5 cellular contexts compared by ENCODE assay signal in the genomic region with DNA sequence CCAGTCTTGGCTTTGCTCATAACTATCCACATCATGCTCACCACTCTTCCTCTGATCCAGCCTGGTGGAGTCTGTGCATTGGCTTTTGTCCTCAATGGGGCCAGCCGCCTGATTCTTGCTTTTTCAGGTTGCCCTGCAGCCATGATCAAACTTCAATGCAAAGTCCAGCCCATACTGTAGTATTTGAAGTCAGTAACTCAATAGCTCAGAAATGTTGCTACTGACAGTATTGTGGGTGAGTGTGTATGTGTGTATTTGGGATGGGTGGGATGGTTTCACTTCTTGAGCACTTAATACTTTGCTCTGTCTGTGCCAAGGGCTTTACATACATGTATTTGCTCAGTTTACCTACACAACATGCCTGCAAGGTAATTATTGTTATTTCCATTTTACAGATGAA. TPM values are rescaled to one million over a fixed set of nuclear protein-coding genes. Genes with fewer than 3 reads are reported as not detected.
DNase-seq lines count a peak whose midpoint lies in the region; ATAC-seq, FAIRE-seq and TF ChIP-seq lines count a peak whose summit lies in the region.
"Not testable (repeated sequence)": the region's sequence is repeated elsewhere in the genome, so short reads cannot be mapped to it uniquely, and the experiment has no call there.

No MANE protein-coding gene starts in this region.

- not testable (repeated sequence) for H3K4me3 ChIP-seq in bronchial epithelial cell (ENCODE audit: low read depth, low read length); left ventricle myocardium inferior; HepG2 (replicated peaks in 1 of 3; ENCODE audit: insufficient read depth in 1 of 3, low read depth in 2 of 3, low read length in 3 of 3)

- H3K36me3 Mint-ChIP-seq in stimulated activated effector memory CD8-positive, alpha-beta T cell treated with anti-CD3 and anti-CD28 coated beads, Interleukin-12 subunit alpha, Interleukin-12 subunit beta, amount 100 ng/mL, for 72 hours, result not testable (repeated sequence)

- H4K20me1 ChIP-seq in HepG2 (ENCODE audit: insufficient read depth, low read length), result not testable (repeated sequence)

- 83% methylated on average over 1 of the region's 1 CpG for WGBS in HepG2 (ENCODE audit: low lambda C conversion rate)

- H3K36me3 ChIP-seq in bronchial epithelial cell (ENCODE audit: control insufficient read depth, insufficient read depth, low read length); left ventricle myocardium inferior; HepG2 (replicated peaks in 1 of 2; ENCODE audit: control insufficient read depth in 1 of 2, insufficient read depth in 2 of 2, low read length in 2 of 2): not testable (repeated sequence)

- peak overlapping the region; percentile 77 for H3K27ac Mint-ChIP-seq in stimulated activated effector memory CD8-positive, alpha-beta T cell treated with anti-CD3 and anti-CD28 coated beads, Interleukin-12 subunit alpha, Interleukin-12 subunit beta, amount 100 ng/mL, for 72 hours

- H2AFZ ChIP-seq in HepG2 (ENCODE audit: low read length), result not testable (repeated sequence)

- POLR2A ChIA-PET in HepG2 (lab: Yijun Ruan, JAX), result interaction anchor here (1.0 kb wide), 1 partner anchor 12 kb away, joined by 3 read pairs; the partner anchor contains the start of gene TAF11

- ATAC-seq in HepG2, result peak; percentile 86
- ATAC-seq in stimulated activated effector memory CD8-positive, alpha-beta T cell treated with anti-CD3 and anti-CD28 coated beads, Interleukin-12 subunit alpha, Interleukin-12 subunit beta, amount 100 ng/mL, for 72 hours, result not testable (repeated sequence)

- not testable (repeated sequence) for BruUV-seq in HepG2 (replicated peaks; lab: Mats Ljungman, UMichigan)

- CTCF ChIA-PET in HepG2 (lab: Yijun Ruan, JAX; ENCODE audit: low intra/inter-chr PET ratio, low total read pairs), result not testable (repeated sequence)

- not testable (repeated sequence) for TF ChIP-seq CTCF in bronchial epithelial cell (IDR thresholded peaks at IDR 0.05; ENCODE audit: insufficient read depth, low read length, severe bottlenecking); left ventricle myocardium inferior (IDR thresholded peaks at IDR 0.05; ENCODE audit: borderline replicate concordance); HepG2 (CRISPR knock-in tag; IDR thresholded peaks at IDR 0.05)

- not testable (repeated sequence) for H3K4me3 Mint-ChIP-seq in stimulated activated effector memory CD8-positive, alpha-beta T cell treated with anti-CD3 and anti-CD28 coated beads, Interleukin-12 subunit alpha, Interleukin-12 subunit beta, amount 100 ng/mL, for 72 hours

- FAIRE-seq in H54 (lab: Jason Lieb, UNC), result peak; percentile 78
- peak; percentile 89 for FAIRE-seq in bronchial epithelial cell (lab: Jason Lieb, UNC)
- peak; percentile 71 for FAIRE-seq in HepG2 (lab: Jason Lieb, UNC)

- H3K27me3 ChIP-seq in bronchial epithelial cell (ENCODE audit: control insufficient read depth, insufficient read depth, low read length); left ventricle myocardium inferior (ENCODE audit: low read depth); HepG2 (ENCODE audit: control insufficient read depth in 1 of 2, insufficient read depth in 2 of 2, low read length in 2 of 2): not testable (repeated sequence)

- H3K9me3 Mint-ChIP-seq in stimulated activated effector memory CD8-positive, alpha-beta T cell treated with anti-CD3 and anti-CD28 coated beads, Interleukin-12 subunit alpha, Interleukin-12 subunit beta, amount 100 ng/mL, for 72 hours, result not testable (repeated sequence)

- H3K27ac ChIP-seq in left ventricle myocardium inferior (replicated peaks) (peak overlapping the region; percentile 2), HepG2 (ENCODE audit: extremely low read length, insufficient read depth, low read length) (peak overlapping the region; percentile 23)

- not testable (repeated sequence) for TF ChIP-seq RAD21 in HepG2 (CRISPR knock-in tag; IDR thresholded peaks at IDR 0.05)

- not testable (repeated sequence) for H3K4me1 Mint-ChIP-seq in stimulated activated effector memory CD8-positive, alpha-beta T cell treated with anti-CD3 and anti-CD28 coated beads, Interleukin-12 subunit alpha, Interleukin-12 subunit beta, amount 100 ng/mL, for 72 hours

- H3K4me1 ChIP-seq in left ventricle myocardium inferior (peaks cover 46% of the 10 kb centered on the region), HepG2 (ENCODE audit: insufficient read depth, low read length) (peaks cover 35% of the 10 kb centered on the region)

- intact Hi-C loops in left ventricle myocardium inferior (cut with micrococcal nuclease); HepG2 (cut with micrococcal nuclease; ENCODE audit: unreplicated experiment): not testable (repeated sequence)

- not testable (repeated sequence) for H3K4me2 ChIP-seq in HepG2 (ENCODE audit: low read depth, low read length)

- not testable (repeated sequence) for TF ChIP-seq EP300 in HepG2 (IDR thresholded peaks at IDR 0.05; ENCODE audit: low read depth in 2 of 2, low read length in 2 of 2); HepG2 (CRISPR knock-in tag; IDR thresholded peaks at IDR 0.05; ENCODE audit: borderline replicate concordance)

- in situ Hi-C loops in HepG2 (cut with HindIII; ENCODE audit: extremely low pct_ligation_motif_present, low pct_unique_long_range_greater_than_20kb), result not testable (repeated sequence)

- H3K79me2 ChIP-seq in HepG2 (ENCODE audit: insufficient read depth, low read length), result peaks cover 25% of the 10 kb centered on the region

- not testable (repeated sequence) for DNase-seq in H54 (ENCODE audit: insufficient read length, low spot score); bronchial epithelial cell (ENCODE audit: low read depth); left ventricle myocardium inferior; HepG2 (ENCODE audit: low spot score); stimulated activated effector memory CD8-positive, alpha-beta T cell treated with anti-CD3 and anti-CD28 coated beads, Interleukin-12 subunit alpha, Interleukin-12 subunit beta, amount 100 ng/mL, for 72 hours (ENCODE audit: low spot score in 2 of 2)

- H3K9me3 ChIP-seq in left ventricle myocardium inferior (replicated peaks); HepG2 (ENCODE audit: low read length): not testable (repeated sequence)

- TF ChIP-seq POLR2A in H54 (IDR thresholded peaks at IDR 0.05; ENCODE audit: low read depth, low read length); HepG2 (IDR thresholded peaks at IDR 0.05; ENCODE audit: insufficient read depth in 1 of 2, low read depth in 2 of 2, low read length in 2 of 2): not testable (repeated sequence)

- H3K9ac ChIP-seq in HepG2 (ENCODE audit: insufficient read depth, low read depth, low read length), result not testable (repeated sequence)

RNA-seq across cellular contexts. Expression of gene ANKS1A, which starts 10.7 kb away (rescaled TPM):
- total RNA-seq in bronchial epithelial cell (8.8 and 9.5 TPM in 2 replicates), left ventricle myocardium inferior (33.5 TPM), HepG2 (2016; rRNA removed; fragmentation: Illumina TruSeq; extraction: Trizol) (14.5 and 15.1 TPM in 2 replicates)
- total RNA-seq in HepG2 (2016; cell fraction: cytosol; rRNA removed; fragmentation: Illumina TruSeq; extraction: Trizol; ENCODE audit: low read depth), result 1.8 and 2.1 TPM in 2 replicates
- 11.8 and 14.7 TPM in 2 replicates for total RNA-seq in HepG2 (2016; cell fraction: insoluble cytoplasmic fraction; rRNA removed; fragmentation: Illumina TruSeq; extraction: Trizol)
- 5.1 and 5.2 TPM in 2 replicates for total RNA-seq in HepG2 (2016; cell fraction: membrane; rRNA removed; fragmentation: Illumina TruSeq; extraction: Trizol)
- total RNA-seq in HepG2 (2016; cell fraction: nucleus; rRNA removed; fragmentation: Illumina TruSeq; extraction: Trizol), result 12.6 and 14.4 TPM in 2 replicates
- 7.2 and 8.2 TPM in 2 replicates for polyA plus RNA-seq in HepG2 (2011; rRNA removed)
- polyA plus RNA-seq in HepG2 (2011; cell fraction: cytosol; rRNA removed), result 3.6 and 4.0 TPM in 2 replicates
- polyA plus RNA-seq in HepG2 (2011; cell fraction: nucleus; rRNA removed), result 15.9 and 18.1 TPM in 2 replicates
- polyA plus RNA-seq in HepG2 (2012), result 10.9 and 11.3 TPM in 2 replicates
- polyA plus RNA-seq in HepG2 (2016; cell fraction: cytosol; fragmentation: Illumina TruSeq; extraction: Trizol; ENCODE audit: low read depth), result 0.49 and 0.55 TPM in 2 replicates
- 7.8 and 11.0 TPM in 2 replicates for polyA plus RNA-seq in HepG2 (2016; cell fraction: insoluble cytoplasmic fraction; fragmentation: Illumina TruSeq; extraction: Trizol; ENCODE audit: low read depth)
- 1.5 and 2.0 TPM in 2 replicates for polyA plus RNA-seq in HepG2 (2016; cell fraction: membrane; fragmentation: Illumina TruSeq; extraction: Trizol; ENCODE audit: low read depth)
- polyA plus RNA-seq in HepG2 (2016; cell fraction: nucleus; fragmentation: Illumina TruSeq; extraction: Trizol; ENCODE audit: insufficient read depth, low read depth), result 16.3 and 18.8 TPM in 2 replicates
- 16.7 and 18.1 TPM in 2 replicates for polyA minus RNA-seq in HepG2 (2011; rRNA and poly(A)+ RNA removed; ENCODE audit: low replicate concordance)
- 6.1 and 8.1 TPM in 2 replicates for polyA minus RNA-seq in HepG2 (2011; cell fraction: cytosol; rRNA and poly(A)+ RNA removed)
- 13.3 and 13.8 TPM in 2 replicates for polyA minus RNA-seq in HepG2 (2011; cell fraction: nucleus; rRNA and poly(A)+ RNA removed)

RNA-seq across cellular contexts. Expression of gene TAF11, which starts 11.9 kb away (rescaled TPM):
- total RNA-seq in bronchial epithelial cell (26.0 and 30.5 TPM in 2 replicates), left ventricle myocardium inferior (18.1 TPM), HepG2 (2016; rRNA removed; fragmentation: Illumina TruSeq; extraction: Trizol) (73.6 and 94.9 TPM in 2 replicates)
- total RNA-seq in HepG2 (2016; cell fraction: cytosol; rRNA removed; fragmentation: Illumina TruSeq; extraction: Trizol; ENCODE audit: low read depth), result 15.2 and 17.0 TPM in 2 replicates
- 76.1 and 101 TPM in 2 replicates for total RNA-seq in HepG2 (2016; cell fraction: insoluble cytoplasmic fraction; rRNA removed; fragmentation: Illumina TruSeq; extraction: Trizol)
- total RNA-seq in HepG2 (2016; cell fraction: membrane; rRNA removed; fragmentation: Illumina TruSeq; extraction: Trizol), result 48.5 and 59.3 TPM in 2 replicates
- 26.5 and 29.8 TPM in 2 replicates for total RNA-seq in HepG2 (2016; cell fraction: nucleus; rRNA removed; fragmentation: Illumina TruSeq; extraction: Trizol)
- 29.5 and 35.4 TPM in 2 replicates for polyA plus RNA-seq in HepG2 (2011; rRNA removed)
- polyA plus RNA-seq in HepG2 (2011; cell fraction: cytosol; rRNA removed), result 19.6 and 30.9 TPM in 2 replicates
- 15.0 and 19.9 TPM in 2 replicates for polyA plus RNA-seq in HepG2 (2011; cell fraction: nucleus; rRNA removed)
- 25.1 and 34.4 TPM in 2 replicates for polyA plus RNA-seq in HepG2 (2012)
- 17.3 and 17.5 TPM in 2 replicates for polyA plus RNA-seq in HepG2 (2016; cell fraction: cytosol; fragmentation: Illumina TruSeq; extraction: Trizol; ENCODE audit: low read depth)
- polyA plus RNA-seq in HepG2 (2016; cell fraction: insoluble cytoplasmic fraction; fragmentation: Illumina TruSeq; extraction: Trizol; ENCODE audit: low read depth), result 93.7 and 105 TPM in 2 replicates
- polyA plus RNA-seq in HepG2 (2016; cell fraction: membrane; fragmentation: Illumina TruSeq; extraction: Trizol; ENCODE audit: low read depth), result 40.2 and 43.7 TPM in 2 replicates
- 53.1 and 56.0 TPM in 2 replicates for polyA plus RNA-seq in HepG2 (2016; cell fraction: nucleus; fragmentation: Illumina TruSeq; extraction: Trizol; ENCODE audit: insufficient read depth, low read depth)
- polyA minus RNA-seq in HepG2 (2011; rRNA and poly(A)+ RNA removed; ENCODE audit: low replicate concordance), result 10.4 and 14.8 TPM in 2 replicates
- polyA minus RNA-seq in HepG2 (2011; cell fraction: cytosol; rRNA and poly(A)+ RNA removed), result 9.6 and 10.0 TPM in 2 replicates
- polyA minus RNA-seq in HepG2 (2011; cell fraction: nucleus; rRNA and poly(A)+ RNA removed), result 11.2 and 13.4 TPM in 2 replicates
